Comparison of ENCODE assay signal across 8 cellular contexts in the genomic region with DNA sequence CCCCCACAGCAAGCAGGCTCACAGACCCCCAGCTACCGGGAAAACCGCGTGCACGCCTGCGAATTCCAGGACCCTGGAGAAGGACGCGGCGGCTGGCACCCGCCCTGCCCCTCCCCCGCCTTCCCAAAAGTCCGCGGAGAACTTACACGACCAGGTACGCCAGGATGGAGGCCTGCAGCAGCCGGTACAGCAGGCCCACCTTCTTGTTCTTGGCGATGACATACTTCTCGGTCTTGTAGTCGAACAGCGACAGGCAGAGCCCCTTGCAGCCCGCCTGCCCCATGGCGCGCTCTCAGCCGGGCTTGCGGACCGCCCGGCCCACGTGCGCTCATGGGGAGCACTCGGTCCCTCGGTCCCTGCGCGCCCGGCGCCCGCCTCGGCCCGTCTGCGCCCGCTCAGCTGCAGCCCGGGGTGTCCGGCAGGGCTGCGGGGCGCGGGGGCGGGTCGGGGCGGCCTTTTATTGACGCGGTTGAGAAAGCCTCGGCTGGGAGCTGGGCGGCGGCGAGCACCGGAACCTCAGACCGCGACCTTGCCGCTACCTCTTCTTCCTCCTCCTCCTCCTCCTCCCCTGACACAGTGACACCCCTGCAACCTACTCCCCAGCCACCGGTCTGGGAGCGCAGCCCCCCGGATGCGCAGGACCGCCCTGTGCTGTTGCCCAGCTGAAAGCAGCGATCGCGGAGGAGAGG. TPM values are rescaled to one million over a fixed set of nuclear protein-coding genes. Genes with fewer than 3 reads are reported as not detected.
A peak's percentile ranks its signal among the peaks of the same experiment; 100 is the strongest.
DNase-seq lines count a peak whose midpoint lies in the region; ATAC-seq, FAIRE-seq and TF ChIP-seq lines count a peak whose summit lies in the region.

A gene with protein sequence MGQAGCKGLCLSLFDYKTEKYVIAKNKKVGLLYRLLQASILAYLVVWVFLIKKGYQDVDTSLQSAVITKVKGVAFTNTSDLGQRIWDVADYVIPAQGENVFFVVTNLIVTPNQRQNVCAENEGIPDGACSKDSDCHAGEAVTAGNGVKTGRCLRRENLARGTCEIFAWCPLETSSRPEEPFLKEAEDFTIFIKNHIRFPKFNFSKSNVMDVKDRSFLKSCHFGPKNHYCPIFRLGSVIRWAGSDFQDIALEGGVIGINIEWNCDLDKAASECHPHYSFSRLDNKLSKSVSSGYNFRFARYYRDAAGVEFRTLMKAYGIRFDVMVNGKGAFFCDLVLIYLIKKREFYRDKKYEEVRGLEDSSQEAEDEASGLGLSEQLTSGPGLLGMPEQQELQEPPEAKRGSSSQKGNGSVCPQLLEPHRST (minus strand): TSS at position 433 of the 689 bp plus-strand sequence. CDS start 150 bp downstream, at position 283.

- TF ChIP-seq RAD21 in SK-N-SH (IDR thresholded peaks at IDR 0.05; ENCODE audit: low read length): no peak
- no peak for TF ChIP-seq RAD21 in GM12878 (IDR thresholded peaks at IDR 0.05; ENCODE audit: insufficient read depth, low read depth, low read length)

- RAD21 ChIA-PET in GM12878 (lab: Charles Lee; ENCODE audit: unreplicated experiment): interaction anchor here (0.7 to 2.5 kb wide), 7 partner anchors 15 to 42 kb away, joined by 3 to 23 read pairs (median 3); a partner anchor contains a TSS

- in situ Hi-C loops in GM12878 (cut with MboI): no loop called here

- no peaks in the 10 kb centered on the region for H3K79me2 ChIP-seq in SK-N-SH (ENCODE audit: insufficient read depth)
- peaks cover 13% of the 10 kb centered on the region for H3K79me2 ChIP-seq in GM12878 (ENCODE audit: control insufficient read depth, insufficient read depth, low read length)
- no peaks in the 10 kb centered on the region for H3K79me2 ChIP-seq in keratinocyte (ENCODE audit: control insufficient read depth, insufficient read depth, low read length)

- H3K4me3 ChIP-seq in SK-N-SH (ENCODE audit: low read depth in 2 of 2, low read length in 1 of 2): peak within 1 kb of the TSS; percentile 44 to 58
- H3K4me3 ChIP-seq in GM12878: peak within 1 kb of the TSS; percentile 56
- peak within 1 kb of the TSS; percentile 36 to 73 (median 66) for H3K4me3 ChIP-seq in keratinocyte (ENCODE audit: control insufficient read depth in 2 of 3, extremely low read depth in 1 of 3, insufficient read depth in 2 of 3, low read depth in 1 of 3, low read length in 3 of 3)

- no peaks in the 10 kb centered on the region for H3K9me2 ChIP-seq in SK-N-SH

- no peak for TF ChIP-seq EP300 in SK-N-SH (IDR thresholded peaks at IDR 0.05; ENCODE audit: borderline replicate concordance in 1 of 2, low read depth in 1 of 2, low read length in 1 of 2)
- no peak for TF ChIP-seq EP300 in GM12878 (IDR thresholded peaks at IDR 0.05; ENCODE audit: borderline replicate concordance in 1 of 2, control insufficient read depth in 1 of 2, low read depth in 2 of 2, low read length in 2 of 2)

- no TSS peak for BruUV-seq in GM12878 (replicated peaks; lab: Mats Ljungman, UMichigan)

- no peaks in the 10 kb centered on the region for H3F3A ChIP-seq in SK-N-SH (replicated peaks; ENCODE audit: insufficient read depth)

- H4K20me1 ChIP-seq in SK-N-SH (ENCODE audit: insufficient read depth): no peaks in the 10 kb centered on the region
- H4K20me1 ChIP-seq in GM12878 (ENCODE audit: control insufficient read depth, insufficient read depth): no peaks in the 10 kb centered on the region
- no peaks in the 10 kb centered on the region for H4K20me1 ChIP-seq in keratinocyte (ENCODE audit: control insufficient read depth, extremely low read depth, insufficient read depth, low read length)

- no peaks in the 10 kb centered on the region for H3K9me3 ChIP-seq in SK-N-SH
- peaks cover 12% of the 10 kb centered on the region; the same call in 1 of the 3 replicates for H3K9me3 ChIP-seq in GM12878 (replicated peaks; ENCODE audit: control insufficient read depth, insufficient read depth, low read length)
- H3K9me3 ChIP-seq in keratinocyte (ENCODE audit: control insufficient read depth, low read depth, low read length): peaks cover 5% of the 10 kb centered on the region

- H3K9ac ChIP-seq in SK-N-SH (no peak within 1 kb of the TSS), GM12878 (ENCODE audit: control insufficient read depth, insufficient read depth, low read length) (peak within 1 kb of the TSS; percentile 72), keratinocyte (ENCODE audit: control insufficient read depth, extremely low read depth, insufficient read depth, low read length) (no peak within 1 kb of the TSS)

- H2AFZ ChIP-seq in SK-N-SH (ENCODE audit: low read depth): peak within 1 kb of the TSS; percentile 65
- peak within 1 kb of the TSS; percentile 35 for H2AFZ ChIP-seq in GM12878 (ENCODE audit: control insufficient read depth, low read depth, low read length)
- peak within 1 kb of the TSS; percentile 74 for H2AFZ ChIP-seq in keratinocyte (ENCODE audit: control insufficient read depth, low read length)

- SMC1A ChIA-PET in GM12878 (lab: Charles Lee; ENCODE audit: uncharacterized antibody, unreplicated experiment): interaction anchor here (0.7 to 3.4 kb wide), 6 partner anchors 11 to 36 kb away, joined by 3 to 17 read pairs (median 4); a partner anchor contains a TSS

- H3K27ac ChIP-seq in SK-N-SH (ENCODE audit: low read depth in 2 of 2, low read length in 1 of 2) (0 out of 4 replicates have a peak within 1 kb of the TSS, but pooled peaks of 1 of the 2 experiments have one; percentile 3), GM12878 (ENCODE audit: control insufficient read depth, insufficient read depth) (peak within 1 kb of the TSS; percentile 61), keratinocyte (ENCODE audit: control insufficient read depth, insufficient read depth, low read length) (no peak within 1 kb of the TSS)

- ATAC-seq in GM12878: peak; percentile 48

- WGBS in SK-N-SH (ENCODE audit: low lambda C conversion rate): 5% methylated on average over 41 of the region's 65 CpGs
- WGBS in GM12878 (ENCODE audit: insufficient coverage, insufficient replicate concordance, low lambda C conversion rate, missing lambda C conversion rate): under 1% methylated on average over 59 of the region's 65 CpGs

- FAIRE-seq in GM12878 (lab: Jason Lieb, UNC): peak; percentile 35
- no peak for FAIRE-seq in keratinocyte (lab: Jason Lieb, UNC)

- TF ChIP-seq POLR2A in GM12878 (IDR thresholded peaks at IDR 0.05; ENCODE audit: low read depth, low read length): peak; percentile 71

- CTCF ChIA-PET in SK-N-SH (lab: Yijun Ruan, JAX): interaction anchor here (0.5 to 4.3 kb wide), 6 partner anchors 13 to 1170 kb away, joined by 3 to 28 read pairs (median 4); a partner anchor contains a TSS
- CTCF ChIA-PET in GM12878 (lab: Yijun Ruan, JAX): interaction anchor here (0.6 to 2.2 kb wide), 10 partner anchors 11 to 447 kb away, joined by 3 to 9 read pairs (median 4); a partner anchor contains a TSS

- peak; percentile 63 for DNase-seq in NK-92 treated with Interleukin-12 subunit alpha and Interleukin-12 subunit beta, amount 100 ng/mL, for 24 hours (lab: John Stamatoyannopoulos, UW)
- DNase-seq in NK-92 (lab: John Stamatoyannopoulos, UW; ENCODE audit: unreplicated experiment) (no peak), SK-N-SH (peak; percentile 81), GM12878 (ENCODE audit: low read depth, low spot score) (no peak), keratinocyte (ENCODE audit: low read depth, low spot score) (no peak), COLO829 (ENCODE audit: low spot score) (no peak), mesenteric fat pad (ENCODE audit: low spot score) (no peak)
- DNase-seq in stimulated activated CD4-positive, alpha-beta T cell treated with anti-CD3 and anti-CD28 coated beads, TNF-alpha, amount 100 ng/mL, for 24 hours (ENCODE audit: low read depth in 3 of 3): peak in 2 of 3 experiments; percentile 20 to 43

- H3K27me3 ChIP-seq in SK-N-SH (ENCODE audit: insufficient read depth): no peaks in the 10 kb centered on the region
- no peaks in the 10 kb centered on the region for H3K27me3 ChIP-seq in GM12878 (replicated peaks in 1 of 2; ENCODE audit: control insufficient read depth in 2 of 2, insufficient read depth in 2 of 2, low read length in 1 of 2)
- peaks cover 42% of the 10 kb centered on the region for H3K27me3 ChIP-seq in keratinocyte (ENCODE audit: control insufficient read depth, extremely low read depth, insufficient read depth, low read length)

- H3K4me2 ChIP-seq in SK-N-SH (peak within 1 kb of the TSS; percentile 82), GM12878 (ENCODE audit: control insufficient read depth, insufficient read depth) (peak within 1 kb of the TSS; percentile 88), keratinocyte (ENCODE audit: control insufficient read depth, extremely low read depth, insufficient read depth, low read depth, low read length) (peak within 1 kb of the TSS; percentile 77)

- H3K4me1 ChIP-seq in SK-N-SH (ENCODE audit: control insufficient read depth in 1 of 2, insufficient read depth in 2 of 2, low read depth in 1 of 2, low read length in 1 of 2): peaks cover 0 to 13% of the 10 kb centered on the region in 2 experiments; a peak in 1 of 4 replicates
- H3K4me1 ChIP-seq in GM12878 (ENCODE audit: control insufficient read depth, insufficient read depth, low read length): peaks cover 32% of the 10 kb centered on the region
- peaks cover 4% of the 10 kb centered on the region for H3K4me1 ChIP-seq in keratinocyte (ENCODE audit: control insufficient read depth, extremely low read depth, insufficient read depth, low read length)

- no peak for TF ChIP-seq CTCF in SK-N-SH (IDR thresholded peaks at IDR 0.05)
- TF ChIP-seq CTCF in GM12878 (IDR thresholded peaks at IDR 0.05 in 2 of 3, conservative IDR thresholded peaks at IDR 0.05 in 1 of 3; ENCODE audit: control insufficient read depth in 2 of 3, extremely low read depth in 1 of 3, insufficient read depth in 1 of 3, low read depth in 3 of 3, low read length in 3 of 3): no peak
- TF ChIP-seq CTCF in keratinocyte (optimal IDR thresholded peaks at IDR 0.05 in 1 of 3, IDR thresholded peaks at IDR 0.05 in 1 of 3, conservative IDR thresholded peaks at IDR 0.05 in 1 of 3; ENCODE audit: extremely low read depth in 1 of 3, insufficient read depth in 2 of 3, low read length in 3 of 3): no peak

- H3K36me3 ChIP-seq in SK-N-SH (replicated peaks in 1 of 2; ENCODE audit: control insufficient read depth in 1 of 2, insufficient read depth in 2 of 2, low read length in 1 of 2) (no peaks in the 10 kb centered on the region), GM12878 (ENCODE audit: control insufficient read depth in 2 of 2, insufficient read depth in 2 of 2, low read length in 1 of 2) (no peaks in the 10 kb centered on the region), keratinocyte (ENCODE audit: control insufficient read depth in 2 of 2, extremely low read depth in 1 of 2, insufficient read depth in 2 of 2, low read length in 2 of 2) (no peaks in the 10 kb centered on the region)

- H3K9me1 ChIP-seq in keratinocyte (ENCODE audit: control insufficient read depth, extremely low read depth, insufficient read depth, low read length): no peaks in the 10 kb centered on the region

- dilution Hi-C loops in keratinocyte (cut with MboI; ENCODE audit: extremely low pct_ligation_motif_present, low sequenced_read_pairs): no loop called here

- POLR2A ChIA-PET in SK-N-SH (lab: Yijun Ruan, JAX): interaction anchor here (1.0 kb wide), 1 partner anchor 15 kb away, joined by 3 read pairs; no protein-coding TSS in a partner anchor
- POLR2A ChIA-PET in GM12878 (lab: Charles Lee): interaction anchor here (1.1 to 2.3 kb wide), 3 partner anchors 11 to 31 kb away, joined by 3 to 8 read pairs (median 4); no protein-coding TSS in a partner anchor

- intact Hi-C loops in GM12878 (cut with micrococcal nuclease; ENCODE audit: unreplicated experiment): no loop called here

RNA-seq across cellular contexts. Expression of the gene that starts here (rescaled TPM):
- 0.71 and 0.97 TPM in 2 replicates for polyA plus RNA-seq in SK-N-SH (2012; rRNA removed)
- polyA plus RNA-seq in SK-N-SH (2012; cell fraction: cytosol; rRNA removed): 0.62 and 0.94 TPM in 2 replicates
- polyA plus RNA-seq in SK-N-SH (2012; cell fraction: nucleus; rRNA removed): 2.0 and 2.2 TPM in 2 replicates
- 276 and 346 TPM in 2 replicates for total RNA-seq in GM12878 (2013; cell fraction: nucleolus; rRNA removed)
- total RNA-seq in GM12878 (2014; rRNA removed): 22.5 and 25.2 TPM in 2 replicates
- total RNA-seq in GM12878 (2014; rRNA removed; fragmentation: Illumina TruSeq; extraction: Trizol): 17.9 and 20.0 TPM in 2 replicates
- total RNA-seq in GM12878 (2021): 24.8 and 27.2 TPM in 2 replicates
- polyA plus RNA-seq in GM12878 (2011; ENCODE audit: low read depth): 28.3 TPM
- 5.1 and 10.0 TPM in 2 replicates for polyA plus RNA-seq in GM12878 (2011; rRNA removed)
- polyA plus RNA-seq in GM12878 (2011; cell fraction: cytosol; rRNA removed): 18.6 TPM in 2 replicates
- polyA plus RNA-seq in GM12878 (2011; cell fraction: nucleus; rRNA removed): 28.6 and 31.4 TPM in 2 replicates
- polyA plus RNA-seq in GM12878 (2012): 23.7 and 37.9 TPM in 2 replicates
- polyA plus RNA-seq in GM12878 (2014; fragmentation: Illumina TruSeq; extraction: Trizol): 18.4 and 28.8 TPM in 2 replicates
- 10 to 100 TPM in 1 of 2 experiments, 1 to 10 TPM in 1; 6.9 to 14.2 TPM for polyA plus RNA-seq in GM12878 (2014; fragmentation: Nextera tagmentation; extraction: Ambion mirVana)
- 18.1 and 22.5 TPM in 2 replicates for polyA plus RNA-seq in GM12878 (2014; rRNA removed)
- polyA plus RNA-seq in GM12878 (2016; fragmentation: Nextera tagmentation; extraction: Ambion mirVana): 10 to 100 TPM; 19.1 to 23.1 TPM
- 8.0 and 11.7 TPM in 2 replicates for polyA minus RNA-seq in GM12878 (2011; rRNA and poly(A)+ RNA removed)
- 5.5 and 5.7 TPM in 2 replicates for polyA minus RNA-seq in GM12878 (2011; cell fraction: cytosol; rRNA and poly(A)+ RNA removed)
- polyA minus RNA-seq in GM12878 (2011; cell fraction: nucleus; rRNA and poly(A)+ RNA removed): 5.7 and 10.2 TPM in 2 replicates
- 0.43 to 0.97 TPM (median 0.63 TPM) in 3 replicates for polyA plus RNA-seq in keratinocyte
- 0.26 TPM for polyA plus RNA-seq in keratinocyte (2011; ENCODE audit: low read depth)
- 0.98 and 1.2 TPM in 2 replicates for polyA plus RNA-seq in keratinocyte (2011; cell fraction: cytosol; rRNA removed)
- polyA plus RNA-seq in keratinocyte (2011; cell fraction: nucleus; rRNA removed): 3.8 and 5.4 TPM in 2 replicates
- 1.0 and 1.3 TPM in 2 replicates for polyA plus RNA-seq in keratinocyte (2012; ENCODE audit: low replicate concordance)
- polyA minus RNA-seq in keratinocyte: 1.1 to 3.4 TPM (median 1.3 TPM) in 3 replicates
- polyA minus RNA-seq in keratinocyte (2011; cell fraction: cytosol; rRNA and poly(A)+ RNA removed): 4.4 TPM
- 1.5 and 3.3 TPM in 2 replicates for polyA minus RNA-seq in keratinocyte (2011; cell fraction: nucleus; rRNA and poly(A)+ RNA removed)
- total RNA-seq in mesenteric fat pad: 0.29 TPM

Comparison
In these comparisons a context has a peak if more than half of its experiments do, and no peak if none do; other contexts are left out.
1. RNA of the gene that starts here (total RNA-seq): 17.9 to 346 TPM in GM12878; 0.29 TPM in mesenteric fat pad (single experiment); every median in the first group is over 10 times any median in the second.
2. DNase-seq: peak in NK-92 treated with Interleukin-12 subunit alpha and Interleukin-12 subunit beta, amount 100 ng/mL, for 24 hours (single experiment), SK-N-SH (single experiment) and stimulated activated CD4-positive, alpha-beta T cell treated with anti-CD3 and anti-CD28 coated beads, TNF-alpha, amount 100 ng/mL, for 24 hours (2 of 3); none in NK-92 (single experiment), GM12878 (single experiment), keratinocyte (single experiment), COLO829 (single experiment) and mesenteric fat pad (single experiment).
3. Peak in every context shown above with its lines, with median percentiles within 50 percentile points of each other: H2AFZ ChIP-seq, H3K4me2 ChIP-seq and H3K4me3 ChIP-seq.